ENCODE assay signal across 26 cellular contexts in genomic region chr4:4591071-4591470, GRCh38.
"Had no signal": no experiment of that assay in that cellular context is flagged by ENCODE, and none has a peak within 500 bp of the region (broad histone marks: within the 10 kb centered on the region; RNA-seq: fewer than 3 reads in every experiment).

No MANE protein-coding gene starts in this region.

- H3K27ac Mint-ChIP-seq: activated naive CD4-positive, alpha-beta T cell treated with anti-CD3 and anti-CD28 coated beads for 36 hours; activated naive CD8-positive, alpha-beta T cell treated with anti-CD3 and anti-CD28 coated beads, Interleukin-2, amount 10 ng/mL, durations not matched to agents 7 days and 5 days; activated T-helper 1 cell treated with anti-CD3 and anti-CD28 coated beads, Interleukin-12 subunit alpha, Interleukin-12 subunit beta, Interleukin-2, Interleukin-4 antibody, amounts not matched to agents 30 ng/mL and 10 ng/mL and 1 ng/mL, durations not matched to agents 14 hours and 24 hours and 36 hours; naive thymus-derived CD4-positive, alpha-beta T cell; T-helper 1 cell treated with Interleukin-12 subunit alpha and Interleukin-12 subunit beta and Interleukin-4 antibody, amounts not matched to agents 30 μg/mL and 1 μg/mL, for 36 hours had no signal

- H3K27ac ChIP-seq: breast epithelium, esophagus muscularis mucosa, heart left ventricle, parathyroid adenoma, psoas muscle, right atrium auricular region, transverse colon, VCaP had no signal

- H3K36me3 ChIP-seq: breast epithelium, esophagus muscularis mucosa, heart left ventricle, right atrium auricular region, transverse colon had no signal

- H3K4me3 ChIP-seq: breast epithelium, esophagus muscularis mucosa, heart left ventricle, psoas muscle, right atrium auricular region, transverse colon had no signal

- ATAC-seq: heart left ventricle; naive thymus-derived CD4-positive, alpha-beta T cell; psoas muscle had no signal

- DNase-seq: activated CD4-positive, alpha-beta T cell treated with anti-CD3 and anti-CD28 coated beads for 48 hours; activated CD4-positive, alpha-beta T cell treated with anti-CD3 and anti-CD28 coated beads, Interleukin-2, amount 50 U/mL, for 48 hours; activated CD8-positive, alpha-beta memory T cell treated with anti-CD3 and anti-CD28 coated beads for 24 hours; activated effector memory CD4-positive, alpha-beta T cell treated with anti-CD3 and anti-CD28 coated beads, Interleukin-2, amount 50 U/mL, for 16 hours; activated naive CD4-positive, alpha-beta T cell treated with anti-CD3 and anti-CD28 coated beads for 36 hours; activated naive CD8-positive, alpha-beta T cell treated with anti-CD3 and anti-CD28 coated beads, Interleukin-2, amount 10 ng/mL, durations not matched to agents 7 days and 5 days; amniotic stem cell; central memory CD4-positive, alpha-beta T cell; heart left ventricle; midbrain; naive thymus-derived CD4-positive, alpha-beta T cell; nucleus accumbens; psoas muscle; stimulated activated CD4-positive, alpha-beta T cell treated with anti-CD3 and anti-CD28 coated beads, Interleukin-15, amount 100 ng/mL, for 24 hours; stimulated activated CD4-positive, alpha-beta T cell treated with anti-CD3 and anti-CD28 coated beads, Interleukin-2, amount 100 ng/mL, for 24 hours; stimulated activated naive CD4-positive, alpha-beta T cell; T-helper 9 cell; transverse colon had no signal

- H3K27me3 ChIP-seq: breast epithelium, esophagus muscularis mucosa, heart left ventricle, right atrium auricular region, transverse colon had no signal

- H3K4me1 ChIP-seq: breast epithelium, esophagus muscularis mucosa, heart left ventricle, parathyroid adenoma, psoas muscle, right atrium auricular region, transverse colon had no signal

- H3K4me3 Mint-ChIP-seq: activated naive CD4-positive, alpha-beta T cell treated with anti-CD3 and anti-CD28 coated beads for 36 hours; activated naive CD8-positive, alpha-beta T cell treated with anti-CD3 and anti-CD28 coated beads, Interleukin-2, amount 10 ng/mL, durations not matched to agents 7 days and 5 days; activated T-helper 1 cell treated with anti-CD3 and anti-CD28 coated beads, Interleukin-12 subunit alpha, Interleukin-12 subunit beta, Interleukin-2, Interleukin-4 antibody, amounts not matched to agents 30 ng/mL and 10 ng/mL and 1 ng/mL, durations not matched to agents 14 hours and 24 hours and 36 hours; naive thymus-derived CD4-positive, alpha-beta T cell; neural crest cell; T-helper 1 cell treated with Interleukin-12 subunit alpha and Interleukin-12 subunit beta and Interleukin-4 antibody, amounts not matched to agents 30 μg/mL and 1 μg/mL, for 36 hours had no signal

- H3K9ac ChIP-seq: parathyroid adenoma had no signal

- H3K27me3 Mint-ChIP-seq: activated naive CD8-positive, alpha-beta T cell treated with anti-CD3 and anti-CD28 coated beads, Interleukin-2, amount 10 ng/mL, durations not matched to agents 7 days and 5 days; naive thymus-derived CD4-positive, alpha-beta T cell had no signal

- H2AFZ ChIP-seq: parathyroid adenoma had no signal

- H3K79me2 ChIP-seq: parathyroid adenoma had no signal

- H3K4me1 Mint-ChIP-seq: naive thymus-derived CD4-positive, alpha-beta T cell had no signal
